ENCODE assay signal across 8 cellular contexts in the genomic region with DNA sequence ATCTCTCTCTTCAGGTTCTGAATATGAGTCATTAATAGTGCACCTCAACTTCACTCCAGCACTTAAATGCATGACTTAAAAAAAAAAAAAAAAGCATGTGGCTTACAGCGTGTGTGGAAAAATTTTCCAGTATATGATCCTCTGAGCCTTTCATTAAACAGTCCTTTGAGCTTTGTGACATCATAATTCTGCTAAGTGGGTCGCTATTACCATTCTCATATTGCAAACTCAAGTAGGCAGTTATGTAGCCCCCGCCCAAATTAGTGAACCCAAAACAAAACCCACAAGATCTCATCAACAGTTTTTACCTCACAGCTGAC. TPM values are rescaled to one million over a fixed set of nuclear protein-coding genes. Genes with fewer than 3 reads are reported as not detected.
DNase-seq lines count a peak whose midpoint lies in the region; ATAC-seq and TF ChIP-seq lines count a peak whose summit lies in the region.

No MANE protein-coding gene starts in this region.

- H3K36me3 Mint-ChIP-seq in activated naive CD4-positive, alpha-beta T cell treated with anti-CD3 and anti-CD28 coated beads, Interleukin-2, amount 10 ng/mL, durations not matched to agents 7 days and 5 days: peaks cover 46% of the 10 kb centered on the region

- ATAC-seq in right lobe of liver (no peak), upper lobe of right lung (no peak), HG02759 (IDR thresholded peaks at IDR 0.05; ENCODE audit: unreplicated experiment) (no peak)

- peaks cover 0 to 12% of the 10 kb centered on the region in 2 donors for H3K36me3 ChIP-seq in adrenal gland (replicated peaks in 1 of 2)
- peaks cover 0 to 17% (median 0%) of the 10 kb centered on the region in 4 donors for H3K36me3 ChIP-seq in right lobe of liver
- H3K36me3 ChIP-seq in upper lobe of right lung: peaks cover 24% of the 10 kb centered on the region

- H3K27ac ChIP-seq in adrenal gland: peak overlapping the region in 4 of 5 donors; percentile 74 to 96 (median 86)
- peak overlapping the region; percentile 13 to 87 (median 83) for H3K27ac ChIP-seq in right lobe of liver
- H3K27ac ChIP-seq in upper lobe of right lung: peak overlapping the region; percentile 93

- CTCF ChIA-PET in activated naive CD4-positive, alpha-beta T cell treated with anti-CD3 and anti-CD28 coated beads, Interleukin-2, amount 10 ng/mL, durations not matched to agents 7 days and 5 days (lab: Charles Lee): interaction anchor here (0.6 to 2.2 kb wide), 2 partner anchors 23 to 210 kb away, joined by 3 to 11 read pairs; no protein-coding TSS in a partner anchor

- H3K27ac Mint-ChIP-seq in activated naive CD4-positive, alpha-beta T cell treated with anti-CD3 and anti-CD28 coated beads, Interleukin-2, amount 10 ng/mL, durations not matched to agents 7 days and 5 days: peak overlapping the region; percentile 89

- H3K9me3 ChIP-seq in adrenal gland (replicated peaks in 1 of 3) (no peaks in the 10 kb centered on the region), right lobe of liver (no peaks in the 10 kb centered on the region), upper lobe of right lung (no peaks in the 10 kb centered on the region)

- peaks cover 21% of the 10 kb centered on the region for H3K4me1 Mint-ChIP-seq in activated naive CD4-positive, alpha-beta T cell treated with anti-CD3 and anti-CD28 coated beads, Interleukin-2, amount 10 ng/mL, durations not matched to agents 7 days and 5 days

- TF ChIP-seq POLR2A in adrenal gland (IDR thresholded peaks at IDR 0.05) (no peak), right lobe of liver (IDR thresholded peaks at IDR 0.05) (no peak)

- peaks cover 6% of the 10 kb centered on the region for H3K27me3 ChIP-seq in adrenal gland
- no peaks in the 10 kb centered on the region for H3K27me3 ChIP-seq in right lobe of liver
- H3K27me3 ChIP-seq in upper lobe of right lung: peaks cover 7% of the 10 kb centered on the region

- 6 to 12% (median 11%) methylated on average over 3 of the region's 3 CpGs for WGBS in adrenal gland, 4 donors
- 14% methylated on average over 3 of the region's 3 CpGs for WGBS in right lobe of liver (ENCODE audit: insufficient coverage, low coverage, low lambda C conversion rate, missing lambda C conversion rate)

- intact Hi-C loops in adrenal gland (cut with DNase I) (no loop called here), right lobe of liver (cut with DNase I) (no loop called here), upper lobe of right lung (cut with DNase I) (no loop called here)

- H3K4me1 ChIP-seq in adrenal gland (replicated peaks in 1 of 2) (peaks cover 14 to 15% of the 10 kb centered on the region in 2 donors), right lobe of liver (peaks cover 0 to 4% (median 0%) of the 10 kb centered on the region in 4 donors), upper lobe of right lung (peaks cover 13% of the 10 kb centered on the region)

- H3K9me3 Mint-ChIP-seq in activated naive CD4-positive, alpha-beta T cell treated with anti-CD3 and anti-CD28 coated beads, Interleukin-2, amount 10 ng/mL, durations not matched to agents 7 days and 5 days: no peaks in the 10 kb centered on the region

- TF ChIP-seq CTCF in adrenal gland (IDR thresholded peaks at IDR 0.05): no peak
- TF ChIP-seq CTCF in right lobe of liver (IDR thresholded peaks at IDR 0.05): no peak
- no peak for TF ChIP-seq CTCF in upper lobe of right lung (IDR thresholded peaks at IDR 0.05)

- peaks cover 13% of the 10 kb centered on the region for H3K27me3 Mint-ChIP-seq in activated naive CD4-positive, alpha-beta T cell treated with anti-CD3 and anti-CD28 coated beads, Interleukin-2, amount 10 ng/mL, durations not matched to agents 7 days and 5 days

- H3K4me3 Mint-ChIP-seq in activated naive CD4-positive, alpha-beta T cell treated with anti-CD3 and anti-CD28 coated beads, Interleukin-2, amount 10 ng/mL, durations not matched to agents 7 days and 5 days: peak overlapping the region; percentile 82

- no peak for DNase-seq in activated naive CD4-positive, alpha-beta T cell treated with anti-CD3 and anti-CD28 coated beads, Interleukin-2, amount 10 ng/mL, durations not matched to agents 7 days and 5 days
- no peak for DNase-seq in activated naive CD4-positive, alpha-beta T cell (lab: John Stamatoyannopoulos, UW)
- DNase-seq in adrenal gland: no peak
- DNase-seq in right lobe of liver: no peak
- DNase-seq in upper lobe of right lung: no peak
- DNase-seq in NCI-H82 treated with DMSO at 0.1 percent for 48 hours (lab: John Stamatoyannopoulos, UW; ENCODE audit: unreplicated experiment): no peak
- no peak for DNase-seq in Ammon's horn (ENCODE audit: low spot score)

- H3K4me3 ChIP-seq in adrenal gland: peak overlapping the region in 2 of 4 donors; percentile 74 to 88
- H3K4me3 ChIP-seq in right lobe of liver: peak overlapping the region; percentile 65 to 89 (median 77)
- H3K4me3 ChIP-seq in upper lobe of right lung: peak overlapping the region; percentile 77

RNA-seq across cellular contexts. Expression of a gene that starts 0.7 kb away (rescaled TPM):
- total RNA-seq in adrenal gland: 10 to 100 TPM; 15.6 to 31.5 (median 20.6) TPM
- 10 to 100 TPM in 1 of 3 donors, 1 to 10 TPM in 2; 7.8 to 18.3 (median 7.8) TPM for polyA plus RNA-seq in adrenal gland
- 10 to 100 TPM in 3 of 6 experiments, 1 to 10 TPM in 3; 8.4 to 15.9 (median 10.5) TPM for total RNA-seq in right lobe of liver
- total RNA-seq in upper lobe of right lung: 21.6 TPM

RNA-seq across cellular contexts. Expression of a gene that starts 58.0 kb away (rescaled TPM):
- total RNA-seq in adrenal gland: 1 to 10 TPM in 6 of 8 donors, under 1 TPM in 2; 0.26 to 4.1 (median 1.7) TPM
- 1 to 10 TPM in 2 of 3 donors, under 1 TPM in 1; 0.77 to 1.6 (median 1.4) TPM for polyA plus RNA-seq in adrenal gland
- 1 to 10 TPM in 1 of 6 experiments, under 1 TPM in 4, not detected in 1; 0.20 to 1.4 (median 0.27) TPM for total RNA-seq in right lobe of liver
- 2.7 TPM for total RNA-seq in upper lobe of right lung
